In genomic region chr16:67883146-67883871, GRCh38 we compare ENCODE assay signal across 1 cellular context.
TF ChIP-seq lines count a peak whose summit lies in the region.

No MANE protein-coding gene starts in this region.

TF ChIP-seq in A549, 52 proteins besides CTCF, POLR2A, EP300 and RAD21:
- TF ChIP-seq ZFP36 (IDR thresholded peaks at IDR 0.05; ENCODE audit: borderline replicate concordance, partially characterized antibody) (no peak), ELK1 (IDR thresholded peaks at IDR 0.05; ENCODE audit: low read depth, low read length) (no peak), FOSB (CRISPR knock-in tag; IDR thresholded peaks at IDR 0.05) (no peak), EHMT2 (IDR thresholded peaks at IDR 0.05; ENCODE audit: low read depth) (no peak), REST (IDR thresholded peaks at IDR 0.05) (no peak), HOXB13 (CRISPR knock-in tag; IDR thresholded peaks at IDR 0.05; ENCODE audit: low read depth) (no peak), MAFK (IDR thresholded peaks at IDR 0.05; ENCODE audit: partially characterized antibody) (no peak), MAX (IDR thresholded peaks at IDR 0.05) (no peak)
TF ChIP-seq in A549: peak in this region for 0.
